Comparison of ENCODE assay signal across 8 cellular contexts in genomic region chr10:12892924-12893323, GRCh38.
"Had no signal": no experiment of that assay in that cellular context is flagged by ENCODE, and none has a peak within 500 bp of the region (broad histone marks: within the 10 kb centered on the region; RNA-seq: fewer than 3 reads in every experiment).

No MANE protein-coding gene starts in this region.

- H3K9ac ChIP-seq: KMS-11 had no signal

- DNase-seq: IMR-90, KBM-7, KG1 had no signal

- H3K27ac ChIP-seq: HL-60, KMS-11 had no signal

- H3K27ac Mint-ChIP-seq: IgD-negative memory B cell had no signal

- FAIRE-seq: HepG2, HTR-8/SVneo had no signal

- ATAC-seq: HepG2 had no signal

- H3K36me3 Mint-ChIP-seq: IgD-negative memory B cell had no signal

- H3K4me2 ChIP-seq: KMS-11 had no signal

- H3K4me3 Mint-ChIP-seq: IgD-negative memory B cell had no signal

- H3K4me1 Mint-ChIP-seq: IgD-negative memory B cell had no signal
